1 cellular context compared by ENCODE assay signal in the genomic region with DNA sequence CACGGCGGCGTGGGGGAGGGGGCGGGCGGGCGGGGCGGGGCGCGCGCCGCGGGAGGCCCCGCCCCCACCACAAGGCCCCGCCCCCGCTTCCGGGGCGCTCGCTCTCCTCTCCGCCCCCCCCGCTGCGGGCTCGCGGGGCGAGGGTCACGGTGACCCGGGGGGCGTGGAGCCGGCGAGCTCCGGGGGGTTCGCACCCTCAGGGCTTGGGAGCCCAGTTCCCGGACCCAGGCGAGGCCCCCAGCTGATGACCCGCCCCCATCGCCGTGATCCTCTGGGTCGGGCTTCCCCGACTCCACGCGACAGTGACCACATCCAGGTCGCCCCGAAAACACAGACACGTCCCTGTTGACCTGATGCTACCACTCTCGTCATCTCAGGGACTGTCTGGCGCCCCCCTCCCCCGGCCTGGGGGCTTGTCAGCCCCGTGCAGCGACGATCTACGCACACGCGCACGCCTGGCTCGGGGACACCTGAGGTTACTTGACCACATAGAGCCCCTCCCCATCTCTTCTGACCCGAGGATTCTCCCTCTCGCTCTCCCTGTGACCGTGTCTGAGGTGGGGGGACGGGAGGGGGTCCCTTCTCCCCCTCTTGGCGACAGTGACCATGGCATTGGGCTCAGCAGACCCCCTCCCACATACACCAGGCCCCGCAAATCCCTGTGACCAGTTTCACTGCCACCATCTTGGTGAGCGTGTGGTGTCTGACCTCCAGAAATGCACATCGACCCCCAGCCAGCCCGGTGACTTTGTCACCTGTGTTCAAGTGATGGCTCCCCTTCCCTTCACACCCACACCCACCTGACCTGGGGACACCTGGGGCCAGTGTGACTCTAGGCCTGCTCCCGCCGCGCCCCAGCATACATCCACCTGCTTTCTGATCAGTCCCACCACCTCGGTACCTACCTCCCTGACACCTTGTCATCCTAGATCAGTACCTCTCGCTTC.
TF ChIP-seq lines count a peak whose summit lies in the region.

No MANE protein-coding gene starts in this region.

TF ChIP-seq in endothelial cell of umbilical vein, 7 proteins besides CTCF, POLR2A, EP300 and RAD21:
- no peak for TF ChIP-seq JUN (IDR thresholded peaks at IDR 0.05; ENCODE audit: borderline replicate concordance, insufficient read depth, insufficient read length, low read depth)
- TF ChIP-seq, protein P1, sequence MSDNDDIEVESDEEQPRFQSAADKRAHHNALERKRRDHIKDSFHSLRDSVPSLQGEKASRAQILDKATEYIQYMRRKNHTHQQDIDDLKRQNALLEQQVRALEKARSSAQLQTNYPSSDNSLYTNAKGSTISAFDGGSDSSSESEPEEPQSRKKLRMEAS (IDR thresholded peaks at IDR 0.05; ENCODE audit: insufficient read depth, insufficient read length): no peak
- no peak for TF ChIP-seq MYC (IDR thresholded peaks at IDR 0.05; ENCODE audit: low read depth, low read length)
- TF ChIP-seq POLR2AphosphoS5 (IDR thresholded peaks at IDR 0.05; ENCODE audit: insufficient read depth, low read depth, low read length): no peak
- no peak for TF ChIP-seq EZH2 (IDR thresholded peaks at IDR 0.05; ENCODE audit: borderline replicate concordance, low read depth, low read length, severe bottlenecking)
- TF ChIP-seq FOS (IDR thresholded peaks at IDR 0.05; ENCODE audit: borderline replicate concordance, insufficient read depth, low read length): no peak
- TF ChIP-seq GATA2 (IDR thresholded peaks at IDR 0.05; ENCODE audit: insufficient read depth, insufficient read length, low read depth, low read length): no peak
